In genomic region chr12:75390899-75391538, GRCh38 we compare ENCODE assay signal across 8 cellular contexts. TPM values are rescaled to one million over a fixed set of nuclear protein-coding genes. Genes with fewer than 3 reads are reported as not detected.
DNase-seq lines count a peak whose midpoint lies in the region; ATAC-seq and TF ChIP-seq lines count a peak whose summit lies in the region.

TSS of gene GLIPR1L2 (plus strand) at chr12:75391089. CDS start at chr12:75391117, 28 bp downstream.

- H3K27ac Mint-ChIP-seq in CD4-positive, alpha-beta T cell = peak within 1 kb of the TSS; percentile 98

- peaks cover 0 to 13% of the 10 kb centered on the region in 2 donors for H3K4me1 ChIP-seq in lung (ENCODE audit: control insufficient read depth in 2 of 2, insufficient read depth in 2 of 2, low read length in 2 of 2)

- intact Hi-C loops in CD4-positive, alpha-beta T cell (cut with DNase I, micrococcal nuclease) = loop anchor here (1.0 to 10.0 kb wide), 6 partner anchors 56 to 1374 kb away; partner anchors contain the start of genes GLIPR1 (in 2 of the 2), GLIPR1L1 (in 1 of the 2), NAP1L1 (in 1 of the 2) and ZDHHC17 (in 1 of the 2)

- WGBS in lung, 2 donors = 3 to 7% methylated on average over 36 of the region's 36 CpGs

- H3K4me3 ChIP-seq in lung = peak within 1 kb of the TSS; percentile 64

- peak; percentile 66 for TF ChIP-seq CTCF in CD4-positive, alpha-beta T cell (IDR thresholded peaks at IDR 0.05)
- TF ChIP-seq CTCF in lung (IDR thresholded peaks at IDR 0.05; ENCODE audit: control extremely low read depth, extremely low read depth) = peak; percentile 48

- no peaks in the 10 kb centered on the region for H3K9me3 Mint-ChIP-seq in CD4-positive, alpha-beta T cell

- no peaks in the 10 kb centered on the region for H3K36me3 Mint-ChIP-seq in CD4-positive, alpha-beta T cell (ENCODE audit: low read depth)

- H3K36me3 ChIP-seq in lung (ENCODE audit: control insufficient read depth in 2 of 2, insufficient read depth in 2 of 2, low read length in 2 of 2) = no peaks in the 10 kb centered on the region

- POLR2A ChIA-PET in CD4-positive, alpha-beta T cell (lab: Charles Lee) = interaction anchor here (0.6 to 2.7 kb wide), 18 partner anchors 13 to 1373 kb away, joined by 3 to 31 read pairs (median 4); partner anchors contain the start of genes BBS10, GLIPR1, GLIPR1L1 and KRR1

- no peaks in the 10 kb centered on the region for H3K27me3 ChIP-seq in CD4-positive, alpha-beta T cell (ENCODE audit: control insufficient read depth, insufficient read depth, low read length)
- no peaks in the 10 kb centered on the region for H3K27me3 ChIP-seq in lung (ENCODE audit: control insufficient read depth, insufficient read depth)

- H3K27me3 Mint-ChIP-seq in CD4-positive, alpha-beta T cell = no peaks in the 10 kb centered on the region

- peaks cover 63% of the 10 kb centered on the region for H3K4me1 Mint-ChIP-seq in CD4-positive, alpha-beta T cell (ENCODE audit: low read depth)

- ATAC-seq in CD4-positive, alpha-beta T cell (ENCODE audit: poor library complexity) = peak; percentile 81
- ATAC-seq in GM19395 (IDR thresholded peaks at IDR 0.05; ENCODE audit: unreplicated experiment) (peak; percentile 98), HG03565 (IDR thresholded peaks at IDR 0.05; ENCODE audit: unreplicated experiment) (peak; percentile 95), lung (ENCODE audit: insufficient read depth, low FRiP score) (peak; percentile 99)

- CTCF ChIA-PET in CD4-positive, alpha-beta T cell (lab: Charles Lee) = interaction anchor here (0.7 to 2.9 kb wide), 16 partner anchors 8 to 955 kb away, joined by 3 to 20 read pairs (median 4); partner anchors contain the start of genes GLIPR1 and GLIPR1L1

- peak within 1 kb of the TSS; percentile 64 for H3K27ac ChIP-seq in CD4-positive, alpha-beta T cell (ENCODE audit: low read depth, low read length)
- H3K27ac ChIP-seq in lung (ENCODE audit: low read depth in 1 of 2, low read length in 1 of 2) = peak within 1 kb of the TSS; percentile 77 to 80

- peak; percentile 70 to 86 (median 80) for DNase-seq in CD4-positive, alpha-beta T cell
- DNase-seq in NCI-H774 (lab: John Stamatoyannopoulos, UW) (peak; percentile 99), lung (ENCODE audit: low spot score) (peak; percentile 95)
- peak; percentile 59 to 77 for DNase-seq in activated CD8-positive, alpha-beta memory T cell treated with anti-CD3 and anti-CD28 coated beads for 1 hour (ENCODE audit: extremely low read depth in 1 of 2, low read depth in 1 of 2)
- DNase-seq in effector CD4-positive, alpha-beta T cell = peak; percentile 66
- DNase-seq in stimulated activated CD4-positive, alpha-beta T cell treated with anti-CD3 and anti-CD28 coated beads, TNF-alpha, amount 100 ng/mL, for 24 hours (ENCODE audit: low read depth in 3 of 3) = peak; percentile 83 to 90 (median 84)

- no peaks in the 10 kb centered on the region for H3K9me3 ChIP-seq in CD4-positive, alpha-beta T cell (ENCODE audit: control insufficient read depth, low read length)
- H3K9me3 ChIP-seq in lung (ENCODE audit: control insufficient read depth in 2 of 2, insufficient read depth in 1 of 2, low read length in 1 of 2) = no peaks in the 10 kb centered on the region

- peak within 1 kb of the TSS; percentile 93 for H3K4me3 Mint-ChIP-seq in CD4-positive, alpha-beta T cell

RNA-seq across cellular contexts. Expression of gene GLIPR1L2, which starts in this region (rescaled TPM):
- under 1 TPM; 0.44 to 0.56 TPM for total RNA-seq in CD4-positive, alpha-beta T cell
- 1 to 10 TPM in 1 of 2 donors, under 1 TPM in 1; 0.98 to 3.7 TPM for total RNA-seq in lung
- polyA plus RNA-seq in lung = under 1 TPM; 0.22 to 0.65 TPM

Comparison
In these comparisons a context has a peak if more than half of its experiments do, and no peak if none do; other contexts are left out.
1. Peak in every context shown above with its lines: DNase-seq, ATAC-seq, H3K4me3 ChIP-seq and H3K27ac ChIP-seq.
2. Peak in DNase-seq, ATAC-seq and H3K27ac ChIP-seq in CD4-positive, alpha-beta T cell; RNA of the gene not detected or under 1 TPM.